Comparison of ENCODE assay signal across 21 cellular contexts in genomic region chr2:3785220-3785889, GRCh38.
DNase-seq lines count a peak whose midpoint lies in the region; FAIRE-seq and TF ChIP-seq lines count a peak whose summit lies in the region.
"Had no signal": no experiment of that assay in that cellular context is flagged by ENCODE, and none has a peak within 500 bp of the region (broad histone marks: within the 10 kb centered on the region; RNA-seq: fewer than 3 reads in every experiment).

No MANE protein-coding gene starts in this region.

- no peak overlapping the region for H3K4me3 Mint-ChIP-seq in MCF 10A (ENCODE audit: unreplicated experiment)
- H3K4me3 Mint-ChIP-seq in endodermal cell = no peak overlapping the region
- H3K4me3 Mint-ChIP-seq: activated CD4-positive, alpha-beta memory T cell treated with anti-CD3 and anti-CD28 coated beads for 36 hours; activated naive CD8-positive, alpha-beta T cell treated with anti-CD3 and anti-CD28 coated beads, Interleukin-2, amount 10 ng/mL, durations not matched to agents 7 days and 5 days; activated T-cell treated with anti-CD3 and anti-CD28 coated beads, Interleukin-2, amount 50 U/mL, for 72 hours; CD4-positive, alpha-beta memory T cell; type B pancreatic cell had no signal

- no peaks in the 10 kb centered on the region for H3K79me2 ChIP-seq in mammary epithelial cell (ENCODE audit: insufficient read depth, low read length)

- BruUV-seq in MCF 10A (replicated peaks; lab: Mats Ljungman, UMichigan) (no TSS peak), mammary epithelial cell (replicated peaks; lab: Mats Ljungman, UMichigan) (no TSS peak)

- POLR2A ChIA-PET in MCF 10A (lab: Yijun Ruan, JAX) = interaction anchor here (1.1 kb wide), 1 partner anchor 18 kb away, joined by 3 read pairs; no protein-coding TSS in a partner anchor

- no peaks in the 10 kb centered on the region for H3K9me3 Mint-ChIP-seq in MCF 10A (ENCODE audit: unreplicated experiment)
- no peaks in the 10 kb centered on the region for H3K9me3 Mint-ChIP-seq in endodermal cell
- H3K9me3 Mint-ChIP-seq: activated CD4-positive, alpha-beta memory T cell treated with anti-CD3 and anti-CD28 coated beads for 36 hours; activated naive CD8-positive, alpha-beta T cell treated with anti-CD3 and anti-CD28 coated beads, Interleukin-2, amount 10 ng/mL, durations not matched to agents 7 days and 5 days; activated T-cell treated with anti-CD3 and anti-CD28 coated beads, Interleukin-2, amount 50 U/mL, for 72 hours; CD4-positive, alpha-beta memory T cell; type B pancreatic cell had no signal

- FAIRE-seq in urothelium cell line (lab: Jason Lieb, UNC) = peak; percentile 59

- in situ Hi-C loops in mammary epithelial cell (cut with MboI; ENCODE audit: low sequenced_read_pairs in 2 of 2) = no loop called here

- CTCF ChIA-PET in MCF 10A (lab: Yijun Ruan, JAX) = interaction anchor here (0.9 to 5.9 kb wide), 6 partner anchors 16 to 93 kb away, joined by 3 to 32 read pairs (median 4); no protein-coding TSS in a partner anchor
- CTCF ChIA-PET in mammary epithelial cell (lab: Charles Lee; ENCODE audit: low non-redundant PET) = no interaction called here

- WGBS in mammary epithelial cell (ENCODE audit: low coverage, missing lambda C conversion rate) = 43% methylated on average over 13 of the region's 15 CpGs
- WGBS in endodermal cell (ENCODE audit: insufficient coverage in 1 of 2, insufficient read length in 1 of 2), 2 experiments = 87 to 92% methylated on average over 9 to 15 of the region's 15 CpGs
- 82 to 94% (median 89%) methylated on average over 15 of the region's 15 CpGs for WGBS in spleen, 5 donors

- DNase-seq in MCF 10A (ENCODE audit: unreplicated experiment) (peak; percentile 69), mammary epithelial cell (no peak), NCI-H460 (ENCODE audit: extremely low read depth, low read depth) (peak; percentile 11), endodermal cell (peak; percentile 64), urothelium cell line (ENCODE audit: low spot score) (peak; percentile 46), vagina (ENCODE audit: extremely low spot score in 2 of 2) (no peak), NCI-H2081 treated with DMSO at 0.1 percent for 48 hours (lab: John Stamatoyannopoulos, UW) (no peak), spleen (no peak)
- DNase-seq: activated CD4-positive, alpha-beta memory T cell treated with anti-CD3 and anti-CD28 coated beads for 36 hours; activated naive CD8-positive, alpha-beta T cell treated with anti-CD3 and anti-CD28 coated beads, Interleukin-2, amount 10 ng/mL, durations not matched to agents 7 days and 5 days; activated T-cell treated with anti-CD3 and anti-CD28 coated beads, Interleukin-2, amount 50 U/mL, for 72 hours; CD4-positive, alpha-beta memory T cell; effector CD4-positive, alpha-beta T cell; left ventricle myocardium superior; NCI-H146; NCI-H226; OCI-M1; stimulated activated naive CD4-positive, alpha-beta T cell had no signal

- H3K4me2 ChIP-seq in mammary epithelial cell (ENCODE audit: insufficient read depth, low read depth, low read length) = no peak overlapping the region

- H2AFZ ChIP-seq in mammary epithelial cell (ENCODE audit: low read depth, low read length) = no peak overlapping the region

- H3K27me3 Mint-ChIP-seq in MCF 10A (ENCODE audit: insufficient read depth, unreplicated experiment) = no peaks in the 10 kb centered on the region
- H3K27me3 Mint-ChIP-seq in endodermal cell (ENCODE audit: insufficient read depth) = no peaks in the 10 kb centered on the region
- H3K27me3 Mint-ChIP-seq: activated CD4-positive, alpha-beta memory T cell treated with anti-CD3 and anti-CD28 coated beads for 36 hours; progenitor cell of endocrine pancreas had no signal

- H3K4me1 Mint-ChIP-seq in MCF 10A (ENCODE audit: insufficient read depth, unreplicated experiment) (peaks cover 20% of the 10 kb centered on the region), endodermal cell (peaks cover 3% of the 10 kb centered on the region)

- H3K4me1 ChIP-seq in mammary epithelial cell (ENCODE audit: insufficient read depth, low read length) (no peaks in the 10 kb centered on the region), endodermal cell (ENCODE audit: control insufficient read depth, insufficient read depth, low read length) (no peaks in the 10 kb centered on the region), vagina (no peaks in the 10 kb centered on the region), spleen (peaks cover 7 to 9% (median 8%) of the 10 kb centered on the region in 6 donors)

- H3K4me3 ChIP-seq in mammary epithelial cell (replicated peaks in 1 of 3; ENCODE audit: insufficient read depth in 1 of 3, low read depth in 2 of 3, low read length in 3 of 3) (no peak overlapping the region), endodermal cell (ENCODE audit: low read length) (no peak overlapping the region), vagina (no peak overlapping the region), spleen (no peak overlapping the region)
- H3K4me3 ChIP-seq: cardiac muscle cell had no signal

- H3K9ac ChIP-seq in mammary epithelial cell (ENCODE audit: insufficient read depth, low read length) (no peak overlapping the region), endodermal cell (ENCODE audit: extremely low read depth, low read length, poor library complexity, severe bottlenecking) (no peak overlapping the region)

- H3K9me3 ChIP-seq in mammary epithelial cell (replicated peaks; ENCODE audit: insufficient read depth, low read length) (peaks cover 2% of the 10 kb centered on the region), endodermal cell (ENCODE audit: control insufficient read depth, low read length) (no peaks in the 10 kb centered on the region), vagina (no peaks in the 10 kb centered on the region), spleen (no peaks in the 10 kb centered on the region)

- H3K36me3 ChIP-seq in mammary epithelial cell (ENCODE audit: insufficient read depth, low read length) (no peaks in the 10 kb centered on the region), endodermal cell (ENCODE audit: control insufficient read depth, insufficient read depth, low read length) (no peaks in the 10 kb centered on the region), vagina (no peaks in the 10 kb centered on the region), spleen (no peaks in the 10 kb centered on the region)
- H3K36me3 ChIP-seq: cardiac muscle cell had no signal

- intact Hi-C loops in MCF 10A (cut with micrococcal nuclease) = no loop called here
- intact Hi-C loops in mammary epithelial cell (cut with micrococcal nuclease) = no loop called here
- intact Hi-C loops in vagina (cut with DNase I) = no loop called here
- intact Hi-C loops in spleen (cut with DNase I; ENCODE audit: low total_unique reads) = no loop called here

- TF ChIP-seq POLR2A in vagina (IDR thresholded peaks at IDR 0.05) (no peak), spleen (IDR thresholded peaks at IDR 0.05) (no peak)

- dilution Hi-C loops in mammary epithelial cell (cut with HindIII; ENCODE audit: low sequenced_read_pairs) = no loop called here

- H3K27ac Mint-ChIP-seq in MCF 10A (ENCODE audit: low read depth, unreplicated experiment) (no peak overlapping the region), endodermal cell (no peak overlapping the region)
- H3K27ac Mint-ChIP-seq: activated CD4-positive, alpha-beta memory T cell treated with anti-CD3 and anti-CD28 coated beads for 36 hours; activated naive CD8-positive, alpha-beta T cell treated with anti-CD3 and anti-CD28 coated beads, Interleukin-2, amount 10 ng/mL, durations not matched to agents 7 days and 5 days; activated T-cell treated with anti-CD3 and anti-CD28 coated beads, Interleukin-2, amount 50 U/mL, for 72 hours; CD4-positive, alpha-beta memory T cell; progenitor cell of endocrine pancreas; type B pancreatic cell had no signal

- no peak overlapping the region for H3K27ac ChIP-seq in mammary epithelial cell (ENCODE audit: insufficient read depth, low read depth, low read length)
- H3K27ac ChIP-seq in endodermal cell (ENCODE audit: low read depth, low read length) = no peak overlapping the region
- H3K27ac ChIP-seq in vagina = no peak overlapping the region
- H3K27ac ChIP-seq in spleen = no peak overlapping the region
- H3K27ac ChIP-seq: cardiac muscle cell had no signal

- H3K36me3 Mint-ChIP-seq in MCF 10A (ENCODE audit: insufficient read depth, unreplicated experiment) = no peaks in the 10 kb centered on the region
- H3K36me3 Mint-ChIP-seq in endodermal cell (ENCODE audit: low read depth) = no peaks in the 10 kb centered on the region
- H3K36me3 Mint-ChIP-seq: activated CD4-positive, alpha-beta memory T cell treated with anti-CD3 and anti-CD28 coated beads for 36 hours; activated naive CD8-positive, alpha-beta T cell treated with anti-CD3 and anti-CD28 coated beads, Interleukin-2, amount 10 ng/mL, durations not matched to agents 7 days and 5 days; CD4-positive, alpha-beta memory T cell; type B pancreatic cell had no signal

- no peaks in the 10 kb centered on the region for H3K27me3 ChIP-seq in mammary epithelial cell (ENCODE audit: insufficient read depth, low read length)
- H3K27me3 ChIP-seq in endodermal cell (ENCODE audit: control insufficient read depth, insufficient read depth, low read length, poor library complexity, severe bottlenecking) = no peaks in the 10 kb centered on the region
- H3K27me3 ChIP-seq in vagina = no peaks in the 10 kb centered on the region
- no peaks in the 10 kb centered on the region for H3K27me3 ChIP-seq in spleen (replicated peaks in 1 of 7)
- H3K27me3 ChIP-seq: cardiac muscle cell had no signal

- no peaks in the 10 kb centered on the region for H4K20me1 ChIP-seq in mammary epithelial cell (ENCODE audit: insufficient read depth, low read length)

- TF ChIP-seq CTCF in MCF 10A (IDR thresholded peaks at IDR 0.05; ENCODE audit: unreplicated experiment) (no peak), mammary epithelial cell (conservative IDR thresholded peaks at IDR 0.05 in 1 of 2, IDR thresholded peaks at IDR 0.05 in 1 of 2; ENCODE audit: extremely low read depth in 1 of 2, insufficient read depth in 1 of 2, low read depth in 1 of 2, low read length in 2 of 2) (no peak), endodermal cell (conservative IDR thresholded peaks at IDR 0.05) (peak; percentile 38), vagina (IDR thresholded peaks at IDR 0.05) (no peak), spleen (IDR thresholded peaks at IDR 0.05 in 8 of 11, conservative IDR thresholded peaks at IDR 0.05 in 3 of 11) (no peak)

Comparison
In these comparisons a context has a peak if more than half of its experiments do, and no peak if none do; other contexts are left out.
1. DNase-seq: peak in MCF 10A (single experiment), NCI-H460 (single experiment), endodermal cell (single experiment) and urothelium cell line (single experiment); none in mammary epithelial cell (single experiment), vagina (0 of 2), NCI-H2081 treated with DMSO at 0.1 percent for 48 hours (single experiment) and spleen (single experiment).